Comparison of ENCODE assay signal across 23 cellular contexts in genomic region chr21:38894899-38895298, GRCh38.
"Had no signal": no experiment of that assay in that cellular context is flagged by ENCODE, and none has a peak within 500 bp of the region (broad histone marks: within the 10 kb centered on the region; RNA-seq: fewer than 3 reads in every experiment).

No MANE protein-coding gene starts in this region.

- H3K9me3 ChIP-seq: SK-N-SH had no signal

- DNase-seq: MV-4-11, NCI-H1092, NCI-H1105 treated with DMSO at 0.1 percent for 48 hours, NCI-H1417 treated with DMSO at 0.1 percent for 48 hours, NCI-H146, NCI-H1694 treated with DMSO at 0.1 percent for 48 hours, NCI-H1930, NCI-H2081, NCI-H2107, NCI-H2227 treated with DMSO at 0.1 percent for 48 hours, NCI-H446, NCI-H510A, NCI-H524 treated with DMSO at 0.1 percent for 48 hours, NCI-H69, NCI-H774, PC-3, SHP77, SK-N-SH had no signal

- H3K4me3 ChIP-seq: K562 had no signal

- H3K9ac ChIP-seq: KMS-11, SK-N-SH had no signal

- H3K27ac ChIP-seq: KMS-11, RWPE1 had no signal

- ATAC-seq: HepG2, K562, Panc1, PC-3 had no signal

- H3K4me2 ChIP-seq: KMS-11, SK-N-SH had no signal
